Comparison of ENCODE assay signal across 11 cellular contexts in the genomic region with DNA sequence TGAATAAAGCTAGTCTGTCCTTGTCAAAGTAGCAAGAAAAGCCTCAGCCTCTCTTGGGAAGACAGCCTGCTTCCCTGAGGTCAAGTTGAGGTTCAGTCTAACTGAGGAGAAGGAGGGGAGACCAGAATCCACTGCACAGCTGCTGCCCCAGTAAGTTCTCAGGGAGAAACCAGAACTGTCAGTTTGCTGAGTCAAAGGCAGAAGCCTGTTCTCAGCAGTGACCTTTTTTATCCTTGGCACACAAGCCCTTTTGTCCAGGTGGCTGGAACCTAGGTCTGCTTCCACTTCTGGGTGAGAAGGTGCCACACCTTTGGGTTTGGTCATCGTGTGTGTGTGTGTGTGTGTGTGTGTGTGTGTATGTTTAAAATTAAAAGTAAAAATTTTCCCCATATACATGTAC. TPM values are rescaled to one million over a fixed set of nuclear protein-coding genes. Genes with fewer than 3 reads are reported as not detected.
DNase-seq lines count a peak whose midpoint lies in the region; ATAC-seq lines count a peak whose summit lies in the region.
"Had no signal": no experiment of that assay in that cellular context is flagged by ENCODE, and none has a peak within 500 bp of the region (broad histone marks: within the 10 kb centered on the region; RNA-seq: fewer than 3 reads in every experiment).

No MANE protein-coding gene starts in this region.

- no peak overlapping the region for H3K27ac ChIP-seq in CD8-positive, alpha-beta memory T cell (ENCODE audit: low read depth, low read length)
- H3K27ac ChIP-seq: GM23248 had no signal

- H3K27ac Mint-ChIP-seq in CD8-positive, alpha-beta memory T cell, result peak overlapping the region; percentile 88 to 99 (median 97)

- H3K4me1 ChIP-seq in CD8-positive, alpha-beta memory T cell (ENCODE audit: insufficient read depth, low read length), result peaks cover 92% of the 10 kb centered on the region

- peaks cover 0 to 23% (median 4%) of the 10 kb centered on the region in 3 donors for H3K36me3 Mint-ChIP-seq in CD8-positive, alpha-beta memory T cell

- ATAC-seq in GM21723 (IDR thresholded peaks at IDR 0.05; ENCODE audit: unreplicated experiment), result peak; percentile 30
- peak; percentile 57 for ATAC-seq in left colon
- ATAC-seq in GM21619 (IDR thresholded peaks at IDR 0.05; ENCODE audit: unreplicated experiment), result no peak

- peaks cover 85 to 97% (median 93%) of the 10 kb centered on the region in 3 donors for H3K4me1 Mint-ChIP-seq in CD8-positive, alpha-beta memory T cell

- H3K27me3 Mint-ChIP-seq in CD8-positive, alpha-beta memory T cell, result peaks cover 0 to 3% of the 10 kb centered on the region in 2 donors

- intact Hi-C loops in left colon (cut with DNase I, micrococcal nuclease) (no loop called here), posterior vena cava (cut with DNase I) (no loop called here)

- H3K9me3 ChIP-seq in CD8-positive, alpha-beta memory T cell (ENCODE audit: low read length), result no peaks in the 10 kb centered on the region

- no peak for DNase-seq in CD8-positive, alpha-beta memory T cell
- DNase-seq in RPMI8226 (peak; percentile 92), left colon (no peak), posterior vena cava (ENCODE audit: low spot score) (no peak), glomerular visceral epithelial cell (ENCODE audit: extremely low spot score) (no peak)
- DNase-seq in stimulated activated CD4-positive, alpha-beta T cell treated with anti-CD3 and anti-CD28 coated beads, Interleukin-4, amount 100 ng/mL, for 1 hour, result no peak
- DNase-seq: amniotic stem cell, GM23248, NCI-H1092 treated with DMSO at 0.1 percent for 48 hours had no signal

- H3K36me3 ChIP-seq in CD8-positive, alpha-beta memory T cell (ENCODE audit: insufficient read depth, low read length), result peaks cover 6% of the 10 kb centered on the region

- CTCF ChIA-PET in CD8-positive, alpha-beta memory T cell (lab: Charles Lee), result interaction anchor here (1.5 kb wide), 1 partner anchor 13 kb away, joined by 4 read pairs; no protein-coding TSS in a partner anchor

- no peaks in the 10 kb centered on the region for H3K9me3 Mint-ChIP-seq in CD8-positive, alpha-beta memory T cell

- peak overlapping the region; percentile 40 to 83 (median 76) for H3K4me3 Mint-ChIP-seq in CD8-positive, alpha-beta memory T cell

- no peaks in the 10 kb centered on the region for H3K27me3 ChIP-seq in CD8-positive, alpha-beta memory T cell (ENCODE audit: insufficient read depth, low read length, poor library complexity, severe bottlenecking)

- POLR2A ChIA-PET in CD8-positive, alpha-beta memory T cell (lab: Charles Lee), result no interaction called here

- no peak overlapping the region for H3K4me3 ChIP-seq in CD8-positive, alpha-beta memory T cell (ENCODE audit: low read length)
- H3K4me3 ChIP-seq: GM23248 had no signal

RNA-seq across cellular contexts. Expression of gene INPP4A, which starts 15.1 kb away (rescaled TPM):
- 10 to 100 TPM; 41.0 to 46.9 TPM for total RNA-seq in CD8-positive, alpha-beta memory T cell
- 61.4 TPM for polyA plus RNA-seq in CD8-positive, alpha-beta memory T cell
- total RNA-seq in left colon (10 to 100 TPM; 14.3 to 19.1 TPM), posterior vena cava (10 to 100 TPM; 31.5 to 42.9 TPM)
